ENCODE assay signal across 8 cellular contexts in the genomic region with DNA sequence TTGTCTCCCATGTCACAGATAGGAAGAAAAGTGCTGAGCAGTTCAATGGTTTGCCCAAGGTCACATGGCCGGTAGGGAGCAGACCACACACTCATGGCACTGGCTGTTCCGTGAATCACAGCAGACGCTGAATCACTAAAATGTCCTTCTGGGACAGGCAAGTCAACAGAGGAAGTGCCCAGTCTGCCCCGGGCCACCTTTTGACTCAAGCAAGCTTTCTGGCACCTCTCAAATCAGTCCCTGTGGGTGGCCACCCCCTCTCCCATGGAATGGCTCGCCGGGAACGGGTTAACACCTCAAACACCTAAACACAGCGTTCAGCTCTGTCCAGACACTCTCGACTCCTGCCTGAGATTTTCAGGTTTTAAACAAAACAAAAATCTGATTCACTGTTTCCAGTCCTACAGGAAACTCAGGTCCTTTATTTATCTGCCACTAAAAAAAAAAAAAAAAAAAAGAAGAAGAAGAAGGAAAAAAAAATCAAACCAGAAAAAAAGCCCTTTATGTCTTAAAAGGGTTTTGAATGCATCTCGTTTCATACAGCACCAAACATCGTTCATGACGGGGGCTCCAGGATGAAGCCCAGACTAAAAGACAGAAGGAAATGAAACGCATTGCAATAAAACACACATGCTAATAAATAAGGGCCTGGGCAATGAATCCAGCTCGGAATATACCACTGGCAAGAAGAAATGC. TPM values are rescaled to one million over a fixed set of nuclear protein-coding genes. Genes with fewer than 3 reads are reported as not detected.
DNase-seq lines count a peak whose midpoint lies in the region; ATAC-seq and FAIRE-seq lines count a peak whose summit lies in the region.

No MANE protein-coding gene starts in this region.

- no peak for ATAC-seq in HG03469 (IDR thresholded peaks at IDR 0.05; ENCODE audit: unreplicated experiment)

- no peaks in the 10 kb centered on the region for H3K4me1 ChIP-seq in Karpas-422 (ENCODE audit: low read length)

- H3K9ac ChIP-seq in Karpas-422 (ENCODE audit: low read length): no peak overlapping the region

- H3K9me3 ChIP-seq in Karpas-422 (ENCODE audit: low read length): peaks cover 13% of the 10 kb centered on the region

- peak; percentile 71 for FAIRE-seq in HTR-8/SVneo (lab: Jason Lieb, UNC)

- H3K79me2 ChIP-seq in Karpas-422 (ENCODE audit: low read length): peaks cover 79% of the 10 kb centered on the region

- H3K36me3 ChIP-seq in Karpas-422 (ENCODE audit: insufficient read depth, low read length): peaks cover 13% of the 10 kb centered on the region

- H4K20me1 ChIP-seq in Karpas-422 (ENCODE audit: insufficient read depth, low read depth, low read length): no peaks in the 10 kb centered on the region

- no peak overlapping the region for H3K4me3 ChIP-seq in Karpas-422 (ENCODE audit: low read length)

- DNase-seq in HTR-8/SVneo (ENCODE audit: insufficient read length, low spot score): peak; percentile 72
- DNase-seq in activated T-cell treated with anti-CD3 and anti-CD28 coated beads for 48 hours (ENCODE audit: low read depth): peak; percentile 51
- DNase-seq in glomerular visceral epithelial cell (ENCODE audit: extremely low spot score): peak; percentile 55
- DNase-seq in stimulated activated CD4-positive, alpha-beta T cell treated with anti-CD3 and anti-CD28 coated beads, Interleukin-4, amount 100 ng/mL, for 24 hours: peak; percentile 65
- DNase-seq in Karpas-422: no peak
- no peak for DNase-seq in NCI-H2227 (lab: John Stamatoyannopoulos, UW; ENCODE audit: unreplicated experiment)
- no peak for DNase-seq in NCI-H128 (lab: John Stamatoyannopoulos, UW; ENCODE audit: unreplicated experiment)

- no peaks in the 10 kb centered on the region for H3K9me2 ChIP-seq in Karpas-422 (replicated peaks; ENCODE audit: insufficient read depth, low read length)

- no peak overlapping the region for H3K27ac ChIP-seq in Karpas-422 (ENCODE audit: low read length)

- H3K4me2 ChIP-seq in Karpas-422 (ENCODE audit: low read depth, low read length, poor library complexity, severe bottlenecking): no peak overlapping the region

- no peaks in the 10 kb centered on the region for H3K27me3 ChIP-seq in Karpas-422 (ENCODE audit: low read length)

- H2AFZ ChIP-seq in Karpas-422 (ENCODE audit: low read length): no peak overlapping the region

RNA-seq across cellular contexts. Expression of a gene that starts 15.4 kb away (rescaled TPM):
- 38.5 and 87.2 TPM in 2 replicates for total RNA-seq in Karpas-422 (2014; rRNA removed; shearing (Covaris generic); ENCODE audit: low replicate concordance)

Comparison
In these comparisons a context has a peak if more than half of its experiments do, and no peak if none do; other contexts are left out.
1. DNase-seq: peak in HTR-8/SVneo (single experiment), activated T-cell treated with anti-CD3 and anti-CD28 coated beads for 48 hours (single experiment), glomerular visceral epithelial cell (single experiment) and stimulated activated CD4-positive, alpha-beta T cell treated with anti-CD3 and anti-CD28 coated beads, Interleukin-4, amount 100 ng/mL, for 24 hours (single experiment); none in Karpas-422 (single experiment), NCI-H2227 (single experiment) and NCI-H128 (single experiment).